ENCODE assay signal across 29 cellular contexts in genomic region chr14:90308561-90308960, GRCh38.
"Had no signal": no experiment of that assay in that cellular context is flagged by ENCODE, and none has a peak within 500 bp of the region (broad histone marks: within the 10 kb centered on the region; RNA-seq: fewer than 3 reads in every experiment).

No MANE protein-coding gene starts in this region.

- H3K27ac ChIP-seq: adrenal gland, breast epithelium, hepatocyte, pancreas, right lobe of liver, stomach, thoracic aorta, vagina had no signal

- DNase-seq: activated B cell treated with CpG ODN at 0.5 μM for 24 hours; activated CD4-positive, alpha-beta T cell treated with anti-CD3 and anti-CD28 coated beads for 36 hours; activated CD4-positive, alpha-beta T cell treated with anti-CD3 and anti-CD28 coated beads, Interleukin-2, amount 50 U/mL, for 4 hours; activated CD8-positive, alpha-beta memory T cell treated with anti-CD3 and anti-CD28 coated beads for 24 hours; activated gamma-delta T cell treated with Interleukin-2 at 50 U/mL for 16 hours; activated T-cell treated with anti-CD3 and anti-CD28 coated beads, Interleukin-2, amount 50 U/mL, for 72 hours; adrenal gland; cerebellar nuclear complex; cortex of kidney; effector CD4-positive, alpha-beta T cell; foreskin fibroblast; left ventricle myocardium superior; mammary epithelial cell; pancreas; right lobe of liver; small intestine; stimulated activated CD4-positive, alpha-beta T cell treated with anti-CD3 and anti-CD28 coated beads, Interleukin-2, amount 100 ng/mL, for 24 hours; stomach; T-helper 9 cell had no signal

- H3K27ac Mint-ChIP-seq: activated B cell treated with CpG ODN at 0.5 μM for 24 hours; activated CD4-positive, alpha-beta T cell treated with anti-CD3 and anti-CD28 coated beads for 36 hours; activated naive CD8-positive, alpha-beta T cell; stimulated activated memory B cell treated with anti-CD40 and anti-IgM and Interleukin-4, amounts not matched to agents 10 μg/mL and 1 μg/mL and 100 μg/mL, for 72 hours; type B pancreatic cell had no signal

- H3K9me3 Mint-ChIP-seq: activated B cell treated with CpG ODN at 0.5 μM for 24 hours; activated T-cell treated with anti-CD3 and anti-CD28 coated beads, Interleukin-2, amount 50 U/mL, for 72 hours; nephron; stimulated activated memory B cell treated with anti-CD40 and anti-IgM and Interleukin-4, amounts not matched to agents 10 μg/mL and 1 μg/mL and 100 μg/mL, for 72 hours; type B pancreatic cell had no signal

- H3K4me3 Mint-ChIP-seq: activated B cell treated with CpG ODN at 0.5 μM for 24 hours; activated CD4-positive, alpha-beta T cell treated with anti-CD3 and anti-CD28 coated beads for 36 hours; activated naive CD8-positive, alpha-beta T cell; activated T-cell treated with anti-CD3 and anti-CD28 coated beads, Interleukin-2, amount 50 U/mL, for 72 hours; nephron; stimulated activated memory B cell treated with anti-CD40 and anti-IgM and Interleukin-4, amounts not matched to agents 10 μg/mL and 1 μg/mL and 100 μg/mL, for 72 hours; type B pancreatic cell had no signal

- H3K27me3 Mint-ChIP-seq: activated B cell treated with CpG ODN at 0.5 μM for 24 hours; activated CD4-positive, alpha-beta T cell treated with anti-CD3 and anti-CD28 coated beads for 36 hours; activated naive CD8-positive, alpha-beta T cell; stimulated activated memory B cell treated with anti-CD40 and anti-IgM and Interleukin-4, amounts not matched to agents 10 μg/mL and 1 μg/mL and 100 μg/mL, for 72 hours; type B pancreatic cell had no signal

- FAIRE-seq: astrocyte, endometrium, pancreas, small intestine had no signal

- H3K4me1 Mint-ChIP-seq: activated B cell treated with CpG ODN at 0.5 μM for 24 hours; activated CD4-positive, alpha-beta T cell treated with anti-CD3 and anti-CD28 coated beads for 36 hours; stimulated activated memory B cell treated with anti-CD40 and anti-IgM and Interleukin-4, amounts not matched to agents 10 μg/mL and 1 μg/mL and 100 μg/mL, for 72 hours had no signal
